24 cellular contexts compared by ENCODE assay signal in the genomic region with DNA sequence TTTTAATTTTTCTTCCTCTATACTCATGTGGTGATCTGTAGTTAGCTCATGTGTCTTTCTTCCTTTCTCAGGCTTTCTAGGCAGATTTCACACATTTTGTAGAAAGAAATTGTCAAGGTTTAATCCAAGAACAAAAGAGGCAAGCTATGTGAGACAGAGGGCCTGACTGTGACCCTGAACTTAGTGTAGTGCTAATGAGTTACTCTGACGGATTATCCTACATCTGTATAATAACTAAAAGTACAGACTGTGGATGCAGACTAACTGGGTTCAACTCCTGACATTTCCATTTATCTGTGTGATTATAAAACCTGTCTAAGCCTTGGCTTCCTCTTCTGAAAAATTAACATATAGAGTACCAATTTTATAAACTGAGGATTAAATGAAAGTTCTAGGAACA. TPM values are rescaled to one million over a fixed set of nuclear protein-coding genes. Genes with fewer than 3 reads are reported as not detected.
A peak's percentile ranks its signal among the peaks of the same experiment; 100 is the strongest.
DNase-seq lines count a peak whose midpoint lies in the region; ATAC-seq and TF ChIP-seq lines count a peak whose summit lies in the region.
"Had no signal": no experiment of that assay in that cellular context is flagged by ENCODE, and none has a peak within 500 bp of the region (broad histone marks: within the 10 kb centered on the region; RNA-seq: fewer than 3 reads in every experiment).

No MANE protein-coding gene starts in this region.

- no peak overlapping the region for H3K4me3 Mint-ChIP-seq in chondrocyte (ENCODE audit: unreplicated experiment)
- no peak overlapping the region for H3K4me3 Mint-ChIP-seq in nephron progenitor cell
- H3K4me3 Mint-ChIP-seq in progenitor cell of endocrine pancreas (ENCODE audit: low read depth): no peak overlapping the region
- H3K4me3 Mint-ChIP-seq: CD14-positive monocyte; CD4-positive, alpha-beta memory T cell; CD4-positive, CD25-positive, alpha-beta regulatory T cell; CD8-positive, alpha-beta memory T cell had no signal

- H3K9me3 ChIP-seq in HAP-1: no peaks in the 10 kb centered on the region
- H3K9me3 ChIP-seq: BE2C, BLaER1 had no signal

- peaks cover 13% of the 10 kb centered on the region for H3K4me1 ChIP-seq in HAP-1
- H3K4me1 ChIP-seq: BE2C, BLaER1 had no signal

- peak overlapping the region; percentile 51 for H3K27ac Mint-ChIP-seq in chondrocyte (ENCODE audit: unreplicated experiment)
- peak overlapping the region; percentile 15 for H3K27ac Mint-ChIP-seq in nephron progenitor cell
- H3K27ac Mint-ChIP-seq in progenitor cell of endocrine pancreas: peak overlapping the region; percentile 62
- H3K27ac Mint-ChIP-seq: CD4-positive, CD25-positive, alpha-beta regulatory T cell had no signal

- peaks cover 17% of the 10 kb centered on the region for H3K36me3 Mint-ChIP-seq in chondrocyte (ENCODE audit: low read depth)
- peaks cover 60% of the 10 kb centered on the region for H3K36me3 Mint-ChIP-seq in nephron progenitor cell (ENCODE audit: low read depth)
- peaks cover 12% of the 10 kb centered on the region for H3K36me3 Mint-ChIP-seq in progenitor cell of endocrine pancreas (ENCODE audit: insufficient read depth)

- in situ Hi-C loops in HAP-1 (cut with MboI; ENCODE audit: low sequenced_read_pairs): no loop called here

- H3K4me3 ChIP-seq in HAP-1: no peak overlapping the region
- H3K4me3 ChIP-seq: BLaER1 had no signal

- no peak for ATAC-seq in HG03095 (IDR thresholded peaks at IDR 0.05; ENCODE audit: unreplicated experiment)

- H3K4me1 Mint-ChIP-seq in chondrocyte (ENCODE audit: low read depth) (peaks cover 20% of the 10 kb centered on the region), nephron progenitor cell (no peaks in the 10 kb centered on the region), progenitor cell of endocrine pancreas (ENCODE audit: low read depth) (no peaks in the 10 kb centered on the region)

- DNase-seq in HAP-1 (ENCODE audit: low spot score in 2 of 2) (peak; percentile 46 to 93), chondrocyte (ENCODE audit: low spot score) (no peak), nephron progenitor cell (no peak), progenitor cell of endocrine pancreas (ENCODE audit: low spot score, unreplicated experiment) (no peak), SIG-M5 (lab: John Stamatoyannopoulos, UW) (no peak), GF-D8 (lab: John Stamatoyannopoulos, UW) (no peak)
- DNase-seq: 8988T; ACHN; BE2C; C1 segment of cervical spinal cord; CD4-positive, alpha-beta memory T cell; CD4-positive, CD25-positive, alpha-beta regulatory T cell; CD8-positive, alpha-beta memory T cell; COR-L47; DMS 273 treated with DMSO at 0.1 percent for 48 hours; DMS153; DMS53; DMS79; DND-41; EL; GDM1 had no signal

- peaks cover 4% of the 10 kb centered on the region for H3K9me3 Mint-ChIP-seq in chondrocyte (ENCODE audit: low read depth)
- H3K9me3 Mint-ChIP-seq in nephron progenitor cell: no peaks in the 10 kb centered on the region
- no peaks in the 10 kb centered on the region for H3K9me3 Mint-ChIP-seq in progenitor cell of endocrine pancreas (ENCODE audit: low read depth)
- H3K9me3 Mint-ChIP-seq: CD4-positive, alpha-beta memory T cell; CD4-positive, CD25-positive, alpha-beta regulatory T cell; CD8-positive, alpha-beta memory T cell had no signal

- TF ChIP-seq CTCF in chondrocyte (IDR thresholded peaks at IDR 0.05) (no peak), nephron progenitor cell (IDR thresholded peaks at IDR 0.05) (no peak), progenitor cell of endocrine pancreas (IDR thresholded peaks at IDR 0.05; ENCODE audit: unreplicated experiment) (no peak)

- no peaks in the 10 kb centered on the region for H3K27me3 ChIP-seq in HAP-1 (ENCODE audit: low read depth)
- H3K27me3 ChIP-seq: BE2C, BLaER1 had no signal

- H3K27me3 Mint-ChIP-seq in chondrocyte (ENCODE audit: low read depth) (no peaks in the 10 kb centered on the region), nephron progenitor cell (ENCODE audit: low read depth, poor library complexity) (no peaks in the 10 kb centered on the region), progenitor cell of endocrine pancreas (no peaks in the 10 kb centered on the region)
- H3K27me3 Mint-ChIP-seq: CD4-positive, alpha-beta memory T cell; CD4-positive, CD25-positive, alpha-beta regulatory T cell; CD8-positive, alpha-beta memory T cell had no signal

- peaks cover 3% of the 10 kb centered on the region for H3K36me3 ChIP-seq in HAP-1 (replicated peaks)
- H3K36me3 ChIP-seq: BE2C had no signal

RNA-seq across cellular contexts. Expression of a gene that starts 40.7 kb away (rescaled TPM):
- total RNA-seq in chondrocyte: 18.6 to 25.6 TPM (median 19.1 TPM) in 3 replicates
- 13.8 and 14.9 TPM in 2 replicates for total RNA-seq in progenitor cell of endocrine pancreas

Comparison
In these comparisons a context has a peak if more than half of its experiments do, and no peak if none do; other contexts are left out.
1. DNase-seq: peak in HAP-1 (2 of 2); none in chondrocyte (single experiment), nephron progenitor cell (single experiment), progenitor cell of endocrine pancreas (single experiment), SIG-M5 (single experiment) and GF-D8 (single experiment).
2. Peak in every context shown above with its lines, with median percentiles within 50 percentile points of each other: H3K27ac Mint-ChIP-seq.